Comparison of ENCODE assay signal across 8 cellular contexts in genomic region chr9:22052376-22052945, GRCh38. TPM values are rescaled to one million over a fixed set of nuclear protein-coding genes. Genes with fewer than 3 reads are reported as not detected.
A peak's percentile ranks its signal among the peaks of the same experiment; 100 is the strongest.
DNase-seq lines count a peak whose midpoint lies in the region; TF ChIP-seq lines count a peak whose summit lies in the region.

No MANE protein-coding gene starts in this region.

- H3K4me1 ChIP-seq in HAP-1, result peaks cover 19% of the 10 kb centered on the region

- H3K36me3 ChIP-seq in HAP-1 (replicated peaks), result peaks cover 8% of the 10 kb centered on the region; the same call in 1 of the 2 replicates

- TF ChIP-seq CTCF in AG09319 (IDR thresholded peaks at IDR 0.05; ENCODE audit: low read depth, low read length) (no peak), CD14-positive monocyte (IDR thresholded peaks at IDR 0.05) (no peak)

- peaks cover 26% of the 10 kb centered on the region for H3K4me1 Mint-ChIP-seq in activated CD4-positive, alpha-beta memory T cell treated with anti-CD3 and anti-CD28 coated beads for 36 hours (ENCODE audit: low read depth)
- peaks cover 16% of the 10 kb centered on the region for H3K4me1 Mint-ChIP-seq in CD14-positive monocyte

- no peaks in the 10 kb centered on the region for H3K9me3 ChIP-seq in HAP-1

- intact Hi-C loops in activated CD4-positive, alpha-beta memory T cell treated with anti-CD3 and anti-CD28 coated beads for 36 hours (cut with micrococcal nuclease), result loop anchor here (1.0 kb wide), 6 partner anchors 21 to 695 kb away; no protein-coding TSS in a partner anchor
- intact Hi-C loops in CD14-positive monocyte (cut with micrococcal nuclease), result no loop called here

- no peaks in the 10 kb centered on the region for H3K9me3 Mint-ChIP-seq in activated CD4-positive, alpha-beta memory T cell treated with anti-CD3 and anti-CD28 coated beads for 36 hours
- peaks cover 0 to 5% (median 0%) of the 10 kb centered on the region in 7 donors for H3K9me3 Mint-ChIP-seq in CD14-positive monocyte

- no peaks in the 10 kb centered on the region for H3K27me3 ChIP-seq in HAP-1 (ENCODE audit: low read depth)

- H3K4me3 ChIP-seq in HAP-1, result no peak overlapping the region

- H3K4me3 Mint-ChIP-seq in activated CD4-positive, alpha-beta memory T cell treated with anti-CD3 and anti-CD28 coated beads for 36 hours, result no peak overlapping the region
- H3K4me3 Mint-ChIP-seq in CD14-positive monocyte, result no peak overlapping the region

- DNase-seq in AG09319 (ENCODE audit: extremely low read depth, low read depth) (peak; percentile 68), HAP-1 (ENCODE audit: low spot score in 2 of 2) (peak; percentile 83 to 92), inferior parietal cortex (ENCODE audit: extremely low spot score) (peak; percentile 44), OCI-M2 (lab: John Stamatoyannopoulos, UW; ENCODE audit: unreplicated experiment) (no peak), A172 (ENCODE audit: low spot score) (no peak), NCI-H146 (lab: John Stamatoyannopoulos, UW) (no peak), CD14-positive monocyte (ENCODE audit: low spot score) (no peak)
- peak; percentile 50 for DNase-seq in activated CD4-positive, alpha-beta memory T cell treated with anti-CD3 and anti-CD28 coated beads for 36 hours

- in situ Hi-C loops in HAP-1 (cut with MboI; ENCODE audit: low sequenced_read_pairs), result no loop called here

- H3K27me3 Mint-ChIP-seq in activated CD4-positive, alpha-beta memory T cell treated with anti-CD3 and anti-CD28 coated beads for 36 hours, result peaks cover 12% of the 10 kb centered on the region
- H3K27me3 Mint-ChIP-seq in CD14-positive monocyte (ENCODE audit: low read depth in 3 of 3), result peaks cover 3 to 13% (median 4%) of the 10 kb centered on the region in 3 donors

- H3K27ac Mint-ChIP-seq in activated CD4-positive, alpha-beta memory T cell treated with anti-CD3 and anti-CD28 coated beads for 36 hours, result no peak overlapping the region
- no peak overlapping the region for H3K27ac Mint-ChIP-seq in CD14-positive monocyte

- CTCF ChIA-PET in activated CD4-positive, alpha-beta memory T cell treated with anti-CD3 and anti-CD28 coated beads for 36 hours (lab: Charles Lee), result interaction anchor here (1.0 to 3.8 kb wide), 5 partner anchors 13 to 239 kb away, joined by 3 to 20 read pairs (median 5); partner anchors contain the start of gene CDKN2B

- H3K36me3 Mint-ChIP-seq in activated CD4-positive, alpha-beta memory T cell treated with anti-CD3 and anti-CD28 coated beads for 36 hours, result no peaks in the 10 kb centered on the region
- H3K36me3 Mint-ChIP-seq in CD14-positive monocyte, result peaks cover 0 to 15% of the 10 kb centered on the region in 2 donors

- POLR2A ChIA-PET in activated CD4-positive, alpha-beta memory T cell treated with anti-CD3 and anti-CD28 coated beads for 36 hours (lab: Charles Lee), result no interaction called here

RNA-seq across cellular contexts. Expression of gene CDKN2B, which starts 43.4 kb away (rescaled TPM):
- total RNA-seq in activated CD4-positive, alpha-beta memory T cell treated with anti-CD3 and anti-CD28 coated beads for 36 hours, result under 1 TPM; 0.05 to 0.10 TPM
- not detected in 2 replicates for total RNA-seq in A172 (2014; rRNA removed; shearing (Covaris generic))
- 1 to 10 TPM; 1.2 to 2.7 TPM for polyA plus RNA-seq in CD14-positive monocyte

RNA-seq across cellular contexts. Expression of gene CDKN2B-AS1, which starts 57.9 kb away (rescaled TPM):
- under 1 TPM; 0.59 to 0.87 TPM for total RNA-seq in activated CD4-positive, alpha-beta memory T cell treated with anti-CD3 and anti-CD28 coated beads for 36 hours
- total RNA-seq in A172 (2014; rRNA removed; shearing (Covaris generic)), result not detected in 2 replicates
- under 1 TPM; 0.35 to 0.50 TPM for polyA plus RNA-seq in CD14-positive monocyte

RNA-seq across cellular contexts. Expression of gene CDKN2A, which starts 58.3 kb away (rescaled TPM):
- total RNA-seq in activated CD4-positive, alpha-beta memory T cell treated with anti-CD3 and anti-CD28 coated beads for 36 hours, result 1 to 10 TPM; 3.9 TPM
- not detected in 2 replicates for total RNA-seq in A172 (2014; rRNA removed; shearing (Covaris generic))
- 1 to 10 TPM in 1 of 2 donors, under 1 TPM in 1; 0.86 to 1.1 TPM for polyA plus RNA-seq in CD14-positive monocyte

Comparison
In these comparisons a context has a peak if more than half of its experiments do, and no peak if none do; other contexts are left out.
1. DNase-seq: peak in AG09319 (single experiment), HAP-1 (2 of 2), activated CD4-positive, alpha-beta memory T cell treated with anti-CD3 and anti-CD28 coated beads for 36 hours (single experiment) and inferior parietal cortex (single experiment); none in OCI-M2 (single experiment), A172 (single experiment), NCI-H146 (single experiment) and CD14-positive monocyte (single experiment).